ENCODE assay signal across 32 cellular contexts in genomic region chr12:20681334-20681733, GRCh38. TPM values are rescaled to one million over a fixed set of nuclear protein-coding genes. Genes with fewer than 3 reads are reported as not detected.
"Had no signal": no experiment of that assay in that cellular context is flagged by ENCODE, and none has a peak within 500 bp of the region (broad histone marks: within the 10 kb centered on the region; RNA-seq: fewer than 3 reads in every experiment).

No MANE protein-coding gene starts in this region.

- H3K36me3 Mint-ChIP-seq: activated naive CD4-positive, alpha-beta T cell treated with anti-CD3 and anti-CD28 coated beads, Interleukin-2, amount 10 ng/mL, durations not matched to agents 7 days and 5 days; activated naive CD4-positive, alpha-beta T cell treated with anti-CD3 and anti-CD28 coated beads, Interleukin-2, amount 50 U/mL, for 72 hours; activated naive CD8-positive, alpha-beta T cell treated with anti-CD3 and anti-CD28 coated beads, Interleukin-2, amount 10 ng/mL, durations not matched to agents 7 days and 5 days had no signal

- H3K27me3 Mint-ChIP-seq: activated CD4-positive, alpha-beta memory T cell treated with anti-CD3 and anti-CD28 coated beads, Interleukin-2, amount 10 ng/mL, durations not matched to agents 7 days and 5 days; activated CD4-positive, alpha-beta T cell treated with anti-CD3 and anti-CD28 coated beads, Interleukin-2, amount 10 ng/mL, durations not matched to agents 7 days and 5 days; activated naive CD4-positive, alpha-beta T cell treated with anti-CD3 and anti-CD28 coated beads, Interleukin-2, amount 10 ng/mL, durations not matched to agents 7 days and 5 days; activated naive CD8-positive, alpha-beta T cell treated with anti-CD3 and anti-CD28 coated beads, Interleukin-2, amount 10 ng/mL, durations not matched to agents 7 days and 5 days; activated T-cell treated with anti-CD3 and anti-CD28 coated beads, Interleukin-2, amount 50 U/mL, for 24 hours; central memory CD8-positive, alpha-beta T cell; T-helper 17 cell had no signal

- H3K9me3 Mint-ChIP-seq: activated CD4-positive, alpha-beta memory T cell treated with anti-CD3 and anti-CD28 coated beads, Interleukin-2, amount 10 ng/mL, durations not matched to agents 7 days and 5 days; activated CD4-positive, alpha-beta T cell treated with anti-CD3 and anti-CD28 coated beads, Interleukin-2, amount 10 ng/mL, durations not matched to agents 7 days and 5 days had no signal

- H3K27ac Mint-ChIP-seq: activated CD4-positive, alpha-beta memory T cell treated with anti-CD3 and anti-CD28 coated beads, Interleukin-2, amount 10 ng/mL, durations not matched to agents 7 days and 5 days; activated CD4-positive, alpha-beta T cell treated with anti-CD3 and anti-CD28 coated beads, Interleukin-2, amount 10 ng/mL, durations not matched to agents 7 days and 5 days; activated naive CD4-positive, alpha-beta T cell treated with anti-CD3 and anti-CD28 coated beads, Interleukin-2, amount 10 ng/mL, durations not matched to agents 7 days and 5 days; activated naive CD4-positive, alpha-beta T cell treated with anti-CD3 and anti-CD28 coated beads, Interleukin-2, amount 50 U/mL, for 72 hours; activated naive CD8-positive, alpha-beta T cell treated with anti-CD3 and anti-CD28 coated beads, Interleukin-2, amount 10 ng/mL, durations not matched to agents 7 days and 5 days; activated T-cell treated with anti-CD3 and anti-CD28 coated beads, Interleukin-2, amount 50 U/mL, for 24 hours; activated T-cell treated with anti-CD3 and anti-CD28 coated beads, Interleukin-2, amount 50 U/mL, for 72 hours; T-helper 17 cell; T-helper 2 cell treated with Interferon-gamma antibody and Interleukin-4, amounts not matched to agents 5 μg/mL and 100 μg/mL, for 36 hours had no signal

- H3K4me1 Mint-ChIP-seq: activated CD4-positive, alpha-beta memory T cell treated with anti-CD3 and anti-CD28 coated beads, Interleukin-2, amount 10 ng/mL, durations not matched to agents 7 days and 5 days; activated CD4-positive, alpha-beta T cell treated with anti-CD3 and anti-CD28 coated beads, Interleukin-2, amount 10 ng/mL, durations not matched to agents 7 days and 5 days; activated naive CD4-positive, alpha-beta T cell treated with anti-CD3 and anti-CD28 coated beads, Interleukin-2, amount 10 ng/mL, durations not matched to agents 7 days and 5 days; activated naive CD8-positive, alpha-beta T cell treated with anti-CD3 and anti-CD28 coated beads, Interleukin-2, amount 10 ng/mL, durations not matched to agents 7 days and 5 days; central memory CD8-positive, alpha-beta T cell; T-helper 17 cell had no signal

- H3K36me3 ChIP-seq: brain microvascular endothelial cell, colonic mucosa, esophagus squamous epithelium had no signal

- H3K27me3 ChIP-seq: ascending aorta, brain microvascular endothelial cell, colonic mucosa, esophagus squamous epithelium, gastroesophageal sphincter, heart right ventricle had no signal

- H3K9me3 ChIP-seq: colonic mucosa had no signal

- H3K4me3 ChIP-seq: ascending aorta, colonic mucosa, esophagus squamous epithelium, gastroesophageal sphincter, heart right ventricle had no signal

- ATAC-seq: activated naive CD4-positive, alpha-beta T cell treated with anti-CD3 and anti-CD28 coated beads, Interleukin-2, amount 50 U/mL, for 72 hours; activated T-cell treated with anti-CD3 and anti-CD28 coated beads, Interleukin-2, amount 50 U/mL, for 72 hours; gastroesophageal sphincter; T-helper 17 cell had no signal

- H3K27ac ChIP-seq: ascending aorta, brain microvascular endothelial cell, colonic mucosa, epithelial cell of prostate, esophagus squamous epithelium, gastroesophageal sphincter, heart right ventricle had no signal

- H3K4me3 Mint-ChIP-seq: activated CD4-positive, alpha-beta memory T cell treated with anti-CD3 and anti-CD28 coated beads, Interleukin-2, amount 10 ng/mL, durations not matched to agents 7 days and 5 days; activated CD4-positive, alpha-beta T cell treated with anti-CD3 and anti-CD28 coated beads, Interleukin-2, amount 10 ng/mL, durations not matched to agents 7 days and 5 days; activated naive CD4-positive, alpha-beta T cell treated with anti-CD3 and anti-CD28 coated beads, Interleukin-2, amount 10 ng/mL, durations not matched to agents 7 days and 5 days; activated naive CD8-positive, alpha-beta T cell treated with anti-CD3 and anti-CD28 coated beads, Interleukin-2, amount 10 ng/mL, durations not matched to agents 7 days and 5 days; activated T-cell treated with anti-CD3 and anti-CD28 coated beads, Interleukin-2, amount 50 U/mL, for 24 hours; activated T-cell treated with anti-CD3 and anti-CD28 coated beads, Interleukin-2, amount 50 U/mL, for 72 hours; central memory CD8-positive, alpha-beta T cell; T-helper 17 cell; T-helper 2 cell treated with Interferon-gamma antibody and Interleukin-4, amounts not matched to agents 5 μg/mL and 100 μg/mL, for 36 hours had no signal

- DNase-seq: activated CD4-positive, alpha-beta memory T cell treated with anti-CD3 and anti-CD28 coated beads, Interleukin-2, amount 10 ng/mL, durations not matched to agents 7 days and 5 days; activated CD4-positive, alpha-beta T cell treated with anti-CD3 and anti-CD28 coated beads for 4 hours; activated CD4-positive, alpha-beta T cell treated with anti-CD3 and anti-CD28 coated beads, Interleukin-2, amount 10 ng/mL, durations not matched to agents 7 days and 5 days; activated CD4-positive, alpha-beta T cell treated with anti-CD3 and anti-CD28 coated beads, Interleukin-2, amount 50 U/mL, for 4 hours; activated CD4-positive, CD25-positive, alpha-beta regulatory T cell; activated CD4-positive, CD25-positive, alpha-beta regulatory T cell treated with anti-CD3 and anti-CD28 coated beads, Interleukin-2, amount 50 U/mL, for 72 hours; activated CD8-positive, alpha-beta memory T cell treated with anti-CD3 and anti-CD28 coated beads, Interleukin-2, amount 50 U/mL, for 48 hours; activated gamma-delta T cell; activated naive CD4-positive, alpha-beta T cell; activated naive CD4-positive, alpha-beta T cell treated with anti-CD3 and anti-CD28 coated beads, Interleukin-2, amount 10 ng/mL, durations not matched to agents 7 days and 5 days; activated naive CD8-positive, alpha-beta T cell treated with anti-CD3 and anti-CD28 coated beads, Interleukin-2, amount 10 ng/mL, durations not matched to agents 7 days and 5 days; activated T-cell treated with anti-CD3 and anti-CD28 coated beads for 4 hours; activated T-cell treated with anti-CD3 and anti-CD28 coated beads, Interleukin-2, amount 50 U/mL, for 24 hours; activated T-cell treated with anti-CD3 and anti-CD28 coated beads, Interleukin-2, amount 50 U/mL, for 72 hours; brain microvascular endothelial cell; colonic mucosa; effector CD8-positive, alpha-beta T cell; esophagus squamous epithelium; heart right ventricle; T-helper 1 cell; T-helper 17 cell; T1000 had no signal

RNA-seq across cellular contexts. Expression of gene SLCO1C1, which starts 13.8 kb away (rescaled TPM):
- total RNA-seq: activated CD4-positive, alpha-beta memory T cell treated with anti-CD3 and anti-CD28 coated beads, Interleukin-2, amount 10 ng/mL, durations not matched to agents 7 days and 5 days; activated CD4-positive, alpha-beta T cell treated with anti-CD3 and anti-CD28 coated beads, Interleukin-2, amount 10 ng/mL, durations not matched to agents 7 days and 5 days; activated naive CD4-positive, alpha-beta T cell treated with anti-CD3 and anti-CD28 coated beads, Interleukin-2, amount 50 U/mL, for 72 hours; activated naive CD8-positive, alpha-beta T cell treated with anti-CD3 and anti-CD28 coated beads, Interleukin-2, amount 10 ng/mL, durations not matched to agents 7 days and 5 days; activated T-cell treated with anti-CD3 and anti-CD28 coated beads, Interleukin-2, amount 50 U/mL, for 72 hours; ascending aorta; bronchial epithelial cell; dermis microvascular lymphatic vessel endothelial cell; fibroblast of lung; glomerular endothelial cell; T-helper 17 cell had no signal
- polyA plus RNA-seq: fibroblast of lung had no signal
